27 cellular contexts compared by ENCODE assay signal in genomic region chr12:82481954-82482353, GRCh38.
"Had no signal": no experiment of that assay in that cellular context is flagged by ENCODE, and none has a peak within 500 bp of the region (broad histone marks: within the 10 kb centered on the region; RNA-seq: fewer than 3 reads in every experiment).

No MANE protein-coding gene starts in this region.

- H3K27me3 ChIP-seq: esophagus muscularis mucosa, foreskin keratinocyte, heart left ventricle, neural progenitor cell, upper lobe of left lung had no signal

- H3K27ac ChIP-seq: esophagus muscularis mucosa, foreskin keratinocyte, heart left ventricle, left ventricle myocardium inferior, neural progenitor cell, parathyroid adenoma, psoas muscle, upper lobe of left lung had no signal

- ATAC-seq: activated CD4-positive, alpha-beta T cell treated with anti-CD3 and anti-CD28 coated beads for 36 hours; activated CD8-positive, alpha-beta memory T cell treated with anti-CD3 and anti-CD28 coated beads, Interleukin-2, amount 10 ng/mL, durations not matched to agents 7 days and 5 days; activated CD8-positive, alpha-beta T cell treated with anti-CD3 and anti-CD28 coated beads, Interleukin-2, amount 10 ng/mL, durations not matched to agents 7 days and 5 days; foreskin keratinocyte; heart left ventricle; natural killer cell; psoas muscle; stimulated activated memory B cell treated with anti-CD40 and anti-IgM and Interleukin-4, amounts not matched to agents 10 μg/mL and 1 μg/mL and 100 μg/mL, for 72 hours; stimulated activated naive CD8-positive, alpha-beta T cell treated with anti-CD3 and anti-CD28 coated beads, Interleukin-15, amount 100 ng/mL, for 72 hours had no signal

- H3K9me3 ChIP-seq: upper lobe of left lung had no signal

- FAIRE-seq: bronchial epithelial cell had no signal

- H3K4me3 ChIP-seq: esophagus muscularis mucosa, heart left ventricle, left ventricle myocardium inferior, lung, neural progenitor cell, psoas muscle, smooth muscle cell, upper lobe of left lung had no signal

- DNase-seq: activated B cell treated with CpG ODN at 0.5 μM for 24 hours; activated CD4-positive, alpha-beta T cell treated with anti-CD3 and anti-CD28 coated beads for 36 hours; activated CD8-positive, alpha-beta memory T cell treated with anti-CD3 and anti-CD28 coated beads, Interleukin-2, amount 10 ng/mL, durations not matched to agents 7 days and 5 days; activated CD8-positive, alpha-beta T cell treated with anti-CD3 and anti-CD28 coated beads, Interleukin-2, amount 10 ng/mL, durations not matched to agents 7 days and 5 days; activated effector memory CD4-positive, alpha-beta T cell treated with Interleukin-2 at 50 U/mL for 16 hours; activated naive CD4-positive, alpha-beta T cell treated with Interleukin-2 at 50 U/mL for 16 hours; anterior cingulate cortex; foreskin keratinocyte; heart left ventricle; left ventricle myocardium inferior; mesendoderm; natural killer cell; occipital lobe; psoas muscle; stimulated activated CD4-positive, alpha-beta T cell treated with anti-CD3 and anti-CD28 coated beads, Interleukin-1b, Interleukin-23, amount 100 ng/mL, for 48 hours; stimulated activated CD4-positive, alpha-beta T cell treated with anti-CD3 and anti-CD28 coated beads, Interleukin-4, amount 100 ng/mL, for 4 hours; stimulated activated CD8-positive, alpha-beta memory T cell treated with anti-CD3 and anti-CD28 coated beads, Interleukin-4, amount 100 ng/mL, for 48 hours; stimulated activated naive CD8-positive, alpha-beta T cell treated with anti-CD3 and anti-CD28 coated beads, Interleukin-15, amount 100 ng/mL, for 72 hours; substantia nigra; upper lobe of left lung had no signal

- H3K36me3 ChIP-seq: neural progenitor cell had no signal

- H3K4me1 ChIP-seq: esophagus muscularis mucosa, heart left ventricle, left ventricle myocardium inferior, parathyroid adenoma, psoas muscle, upper lobe of left lung had no signal
